In genomic region chr6:107488875-107489635, GRCh38 we compare ENCODE assay signal across 8 cellular contexts. TPM values are rescaled to one million over a fixed set of nuclear protein-coding genes. Genes with fewer than 3 reads are reported as not detected.
DNase-seq lines count a peak whose midpoint lies in the region; ATAC-seq, FAIRE-seq and TF ChIP-seq lines count a peak whose summit lies in the region.

No MANE protein-coding gene starts in this region.

- no peak for TF ChIP-seq RAD21 in GM12878 (IDR thresholded peaks at IDR 0.05; ENCODE audit: insufficient read depth, low read depth, low read length)

- no peak for FAIRE-seq in GM12878 (lab: Jason Lieb, UNC)

- CTCF ChIA-PET in GM12878 (lab: Yijun Ruan, JAX), result no interaction called here

- H3K27ac ChIP-seq in GM12878 (ENCODE audit: control insufficient read depth, insufficient read depth), result no peak overlapping the region

- H3K36me3 ChIP-seq in GM12878 (ENCODE audit: control insufficient read depth in 2 of 2, insufficient read depth in 2 of 2, low read length in 1 of 2) (no peaks in the 10 kb centered on the region), iPS-15b (ENCODE audit: control insufficient read depth, insufficient read depth, low read length) (no peaks in the 10 kb centered on the region)

- DNase-seq in AG10803 (ENCODE audit: low read depth) (no peak), GM19240 (ENCODE audit: insufficient read length, low spot score) (peak; percentile 13), OCI-M1 (lab: John Stamatoyannopoulos, UW) (peak; percentile 52), GM12878 (ENCODE audit: low read depth, low spot score) (no peak), sciatic nerve (ENCODE audit: low spot score) (peak; percentile 67), T1000 (lab: John Stamatoyannopoulos, UW) (no peak)

- in situ Hi-C loops in GM12878 (cut with MboI), result no loop called here

- H3K27me3 ChIP-seq in GM12878 (replicated peaks in 1 of 2; ENCODE audit: control insufficient read depth in 2 of 2, insufficient read depth in 2 of 2, low read length in 1 of 2) (peaks cover 9 to 34% of the 10 kb centered on the region in 2 experiments), iPS-15b (ENCODE audit: control insufficient read depth, insufficient read depth, low read length) (peaks cover 45% of the 10 kb centered on the region)

- RAD21 ChIA-PET in GM12878 (lab: Charles Lee; ENCODE audit: unreplicated experiment), result interaction anchor here (0.7 kb wide), 1 partner anchor 171 kb away, joined by 3 read pairs; no protein-coding TSS in a partner anchor

- H2AFZ ChIP-seq in GM12878 (ENCODE audit: control insufficient read depth, low read depth, low read length), result peak overlapping the region; percentile 17; the same call in 1 of the 2 replicates

- no peaks in the 10 kb centered on the region for H4K20me1 ChIP-seq in GM12878 (ENCODE audit: control insufficient read depth, insufficient read depth)

- intact Hi-C loops in GM12878 (cut with micrococcal nuclease; ENCODE audit: unreplicated experiment), result no loop called here
- intact Hi-C loops in sciatic nerve (cut with DNase I), result no loop called here

- H3K4me3 ChIP-seq in AG10803 (ENCODE audit: low read length) (peak overlapping the region; percentile 63), GM12878 (peak overlapping the region; percentile 59), iPS-15b (ENCODE audit: low read depth, low read length) (peak overlapping the region; percentile 91)

- H3K9ac ChIP-seq in GM12878 (ENCODE audit: control insufficient read depth, insufficient read depth, low read length), result no peak overlapping the region; the same call in 1 of the 2 replicates
- no peak overlapping the region for H3K9ac ChIP-seq in iPS-15b (ENCODE audit: low read depth, low read length)

- TF ChIP-seq EP300 in GM12878 (IDR thresholded peaks at IDR 0.05; ENCODE audit: borderline replicate concordance in 1 of 2, control insufficient read depth in 1 of 2, low read depth in 2 of 2, low read length in 2 of 2), result no peak

- no peak for TF ChIP-seq CTCF in AG10803 (conservative IDR thresholded peaks at IDR 0.05; ENCODE audit: low read length)
- no peak for TF ChIP-seq CTCF in GM12878 (IDR thresholded peaks at IDR 0.05 in 2 of 3, conservative IDR thresholded peaks at IDR 0.05 in 1 of 3; ENCODE audit: control insufficient read depth in 2 of 3, extremely low read depth in 1 of 3, insufficient read depth in 1 of 3, low read depth in 3 of 3, low read length in 3 of 3)

- BruUV-seq in GM12878 (replicated peaks; lab: Mats Ljungman, UMichigan), result no TSS peak

- TF ChIP-seq POLR2A in GM12878 (IDR thresholded peaks at IDR 0.05; ENCODE audit: low read depth, low read length), result no peak

- H3K4me1 ChIP-seq in GM12878 (ENCODE audit: control insufficient read depth, insufficient read depth, low read length) (peaks cover 15% of the 10 kb centered on the region), iPS-15b (ENCODE audit: control insufficient read depth, insufficient read depth, low read length) (peaks cover 16% of the 10 kb centered on the region)

- ATAC-seq in GM12878 (peak; percentile 34), sciatic nerve (peak; percentile 50), HG03045 (IDR thresholded peaks at IDR 0.05; ENCODE audit: unreplicated experiment) (no peak)

- WGBS in GM12878 (ENCODE audit: insufficient coverage, insufficient replicate concordance, low lambda C conversion rate, missing lambda C conversion rate), result 3% methylated on average over 51 of the region's 51 CpGs

- H3K79me2 ChIP-seq in GM12878 (ENCODE audit: control insufficient read depth, insufficient read depth, low read length), result no peaks in the 10 kb centered on the region

- POLR2A ChIA-PET in GM12878 (lab: Charles Lee), result no interaction called here

- SMC1A ChIA-PET in GM12878 (lab: Charles Lee; ENCODE audit: uncharacterized antibody, unreplicated experiment), result no interaction called here

- H3K4me2 ChIP-seq in GM12878 (ENCODE audit: control insufficient read depth, insufficient read depth), result peak overlapping the region; percentile 86

- H3K9me3 ChIP-seq in GM12878 (replicated peaks; ENCODE audit: control insufficient read depth, insufficient read depth, low read length) (no peaks in the 10 kb centered on the region), iPS-15b (ENCODE audit: control insufficient read depth, insufficient read depth, low read length) (no peaks in the 10 kb centered on the region)

TF ChIP-seq in GM12878, 131 proteins besides CTCF, POLR2A, EP300 and RAD21:
- TF ChIP-seq EGR1 (IDR thresholded peaks at IDR 0.05; ENCODE audit: borderline replicate concordance in 1 of 2, low read depth in 2 of 2, low read length in 2 of 2) (no peak), RELA (IDR thresholded peaks at IDR 0.05; ENCODE audit: borderline replicate concordance, partially characterized antibody) (no peak), SREBF1 (IDR thresholded peaks at IDR 0.05; ENCODE audit: low read length) (no peak), SUZ12 (IDR thresholded peaks at IDR 0.05; ENCODE audit: unreplicated experiment) (peak; percentile 21), ETV6 (conservative IDR thresholded peaks at IDR 0.05 in 1 of 2, IDR thresholded peaks at IDR 0.05 in 1 of 2; ENCODE audit: borderline replicate concordance in 1 of 2, low read depth in 1 of 2) (no peak), HDAC6 (IDR thresholded peaks at IDR 0.05; ENCODE audit: unreplicated experiment) (peak; percentile 11)

RNA-seq across cellular contexts. Expression of gene SOBP, which starts 0.9 kb away (rescaled TPM):
- total RNA-seq in GM12878 (2013; cell fraction: nucleolus; rRNA removed), result 0.54 and 1.5 TPM in 2 replicates
- total RNA-seq in GM12878 (2014; rRNA removed), result 0.49 and 0.56 TPM in 2 replicates
- 0.78 and 0.85 TPM in 2 replicates for total RNA-seq in GM12878 (2014; rRNA removed; fragmentation: Illumina TruSeq; extraction: Trizol)
- total RNA-seq in GM12878 (2021), result 0.56 and 0.96 TPM in 2 replicates
- polyA plus RNA-seq in GM12878 (2011; ENCODE audit: low read depth), result 0.13 TPM
- polyA plus RNA-seq in GM12878 (2011; rRNA removed), result 0.48 and 0.49 TPM in 2 replicates
- 0.15 and 0.16 TPM in 2 replicates for polyA plus RNA-seq in GM12878 (2011; cell fraction: cytosol; rRNA removed)
- 0.42 and 0.45 TPM in 2 replicates for polyA plus RNA-seq in GM12878 (2011; cell fraction: nucleus; rRNA removed)
- polyA plus RNA-seq in GM12878 (2012), result 0.10 and 0.19 TPM in 2 replicates
- polyA plus RNA-seq in GM12878 (2014; fragmentation: Illumina TruSeq; extraction: Trizol), result 0.53 and 1.2 TPM in 2 replicates
- polyA plus RNA-seq in GM12878 (2014; fragmentation: Nextera tagmentation; extraction: Ambion mirVana), result 1 to 10 TPM; 1.5 to 1.9 TPM
- 0.51 and 1.1 TPM in 2 replicates for polyA plus RNA-seq in GM12878 (2014; rRNA removed)
- polyA plus RNA-seq in GM12878 (2016; fragmentation: Nextera tagmentation; extraction: Ambion mirVana), result under 1 TPM; 0.72 to 0.84 TPM
- polyA minus RNA-seq in GM12878 (2011; rRNA and poly(A)+ RNA removed), result 0.26 and 0.44 TPM in 2 replicates
- polyA minus RNA-seq in GM12878 (2011; cell fraction: cytosol; rRNA and poly(A)+ RNA removed), result 0.42 TPM in 1 of 2 replicates, not detected in the other
- 0.97 and 1.2 TPM in 2 replicates for polyA minus RNA-seq in GM12878 (2011; cell fraction: nucleus; rRNA and poly(A)+ RNA removed)
- total RNA-seq in sciatic nerve, result 18.5 TPM

RNA-seq across cellular contexts. Expression of gene PDSS2, which starts 29.7 kb away (rescaled TPM):
- total RNA-seq in GM12878 (2013; cell fraction: nucleolus; rRNA removed), result 24.2 and 27.0 TPM in 2 replicates
- total RNA-seq in GM12878 (2014; rRNA removed), result 7.7 and 9.2 TPM in 2 replicates
- 9.9 and 10.1 TPM in 2 replicates for total RNA-seq in GM12878 (2014; rRNA removed; fragmentation: Illumina TruSeq; extraction: Trizol)
- total RNA-seq in GM12878 (2021), result 10.1 and 10.5 TPM in 2 replicates
- polyA plus RNA-seq in GM12878 (2011; ENCODE audit: low read depth), result 5.9 TPM
- polyA plus RNA-seq in GM12878 (2011; rRNA removed), result 15.1 and 15.5 TPM in 2 replicates
- polyA plus RNA-seq in GM12878 (2011; cell fraction: cytosol; rRNA removed), result 10.2 and 10.4 TPM in 2 replicates
- polyA plus RNA-seq in GM12878 (2011; cell fraction: nucleus; rRNA removed), result 9.3 and 10.5 TPM in 2 replicates
- polyA plus RNA-seq in GM12878 (2012), result 6.7 and 9.5 TPM in 2 replicates
- 9.0 and 9.2 TPM in 2 replicates for polyA plus RNA-seq in GM12878 (2014; fragmentation: Illumina TruSeq; extraction: Trizol)
- polyA plus RNA-seq in GM12878 (2014; fragmentation: Nextera tagmentation; extraction: Ambion mirVana), result 1 to 10 TPM; 7.9 to 9.1 TPM
- polyA plus RNA-seq in GM12878 (2014; rRNA removed), result 7.7 and 8.1 TPM in 2 replicates
- polyA plus RNA-seq in GM12878 (2016; fragmentation: Nextera tagmentation; extraction: Ambion mirVana), result 10 to 100 TPM; 12.7 to 13.5 TPM
- 14.1 and 25.8 TPM in 2 replicates for polyA minus RNA-seq in GM12878 (2011; rRNA and poly(A)+ RNA removed)
- polyA minus RNA-seq in GM12878 (2011; cell fraction: cytosol; rRNA and poly(A)+ RNA removed), result 5.0 and 6.3 TPM in 2 replicates
- 29.1 and 55.9 TPM in 2 replicates for polyA minus RNA-seq in GM12878 (2011; cell fraction: nucleus; rRNA and poly(A)+ RNA removed)
- 11.9 TPM for total RNA-seq in sciatic nerve

Comparison
In these comparisons a context has a peak if more than half of its experiments do, and no peak if none do; other contexts are left out.
1. DNase-seq: peak in GM19240 (single experiment), OCI-M1 (single experiment) and sciatic nerve (single experiment); none in AG10803 (single experiment), GM12878 (single experiment) and T1000 (single experiment).
2. Peak in every context shown above with its lines, with median percentiles within 50 percentile points of each other: H3K4me3 ChIP-seq.